Comparison of ENCODE assay signal across 1 cellular context in the genomic region with DNA sequence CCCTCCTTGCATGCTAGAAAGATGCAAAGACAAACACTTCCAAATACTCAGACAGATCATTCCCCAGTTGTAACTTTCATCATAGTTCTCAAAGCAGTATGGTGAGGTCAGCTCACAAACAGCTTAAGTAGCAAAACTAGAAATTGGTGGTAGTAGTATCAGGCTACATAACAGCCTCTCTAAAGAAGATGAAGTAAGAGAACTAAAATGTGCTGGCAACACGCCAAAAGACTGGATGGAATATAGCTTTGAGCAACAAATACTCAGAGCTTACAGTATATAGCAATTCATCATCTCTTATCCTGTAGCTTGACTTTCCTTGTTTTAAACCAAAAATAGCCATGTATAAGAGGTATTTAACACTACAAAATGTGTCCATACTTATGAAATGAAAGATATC.
TF ChIP-seq lines count a peak whose summit lies in the region.

No MANE protein-coding gene starts in this region.

TF ChIP-seq in HCT116, 20 proteins besides CTCF, POLR2A, EP300 and RAD21 (continued from another document):
- TF ChIP-seq YY1 (IDR thresholded peaks at IDR 0.05; ENCODE audit: extremely low read depth, insufficient replicate concordance, low read depth, low read length) (no peak), ZNF274 (IDR thresholded peaks at IDR 0.05; ENCODE audit: low read depth, low read length) (no peak), FOSL1 (IDR thresholded peaks at IDR 0.05; ENCODE audit: low read depth) (no peak), SP1 (IDR thresholded peaks at IDR 0.05; ENCODE audit: low read depth) (no peak), TCF7L2 (IDR thresholded peaks at IDR 0.05; ENCODE audit: borderline replicate concordance, extremely low read depth, insufficient read depth, insufficient read length) (no peak), CEBPB (IDR thresholded peaks at IDR 0.05; ENCODE audit: low read depth) (no peak), ZFX (IDR thresholded peaks at IDR 0.05) (no peak)
